1 cellular context compared by ENCODE assay signal in genomic region chr6:158897236-158897635, GRCh38.
TF ChIP-seq lines count a peak whose summit lies in the region.

No MANE protein-coding gene starts in this region.

TF ChIP-seq in WTC11, 78 proteins besides CTCF, POLR2A, EP300 and RAD21:
- no peak for TF ChIP-seq E2F4 (CRISPR knock-in tag; IDR thresholded peaks at IDR 0.05; ENCODE audit: borderline replicate concordance, low read depth)
- TF ChIP-seq ATF2 (CRISPR knock-in tag; IDR thresholded peaks at IDR 0.05; ENCODE audit: borderline replicate concordance, low read depth) = no peak
- no peak for TF ChIP-seq FOXP1 (CRISPR knock-in tag; IDR thresholded peaks at IDR 0.05; ENCODE audit: borderline replicate concordance)
- TF ChIP-seq TEAD1 (CRISPR knock-in tag; IDR thresholded peaks at IDR 0.05) = no peak
- TF ChIP-seq CBFB (CRISPR knock-in tag; IDR thresholded peaks at IDR 0.05; ENCODE audit: low read depth) = no peak
- no peak for TF ChIP-seq AR (CRISPR knock-in tag; IDR thresholded peaks at IDR 0.05)
- TF ChIP-seq NR1H2 (CRISPR knock-in tag; IDR thresholded peaks at IDR 0.05) = no peak
- no peak for TF ChIP-seq FOXJ3 (CRISPR knock-in tag; IDR thresholded peaks at IDR 0.05; ENCODE audit: borderline replicate concordance)
- no peak for TF ChIP-seq HMGXB4 (CRISPR knock-in tag; IDR thresholded peaks at IDR 0.05)
- TF ChIP-seq CREM (CRISPR knock-in tag; IDR thresholded peaks at IDR 0.05) = no peak
- TF ChIP-seq KAT7 (CRISPR knock-in tag; IDR thresholded peaks at IDR 0.05; ENCODE audit: borderline replicate concordance) = no peak
- TF ChIP-seq ZMAT4 (CRISPR knock-in tag; IDR thresholded peaks at IDR 0.05) = no peak
- no peak for TF ChIP-seq E2F5 (CRISPR knock-in tag; IDR thresholded peaks at IDR 0.05)
- TF ChIP-seq EMX1 (CRISPR knock-in tag; IDR thresholded peaks at IDR 0.05) = no peak
- no peak for TF ChIP-seq ZNF232 (CRISPR knock-in tag; IDR thresholded peaks at IDR 0.05)
- no peak for TF ChIP-seq ATF6 (CRISPR knock-in tag; IDR thresholded peaks at IDR 0.05)
- TF ChIP-seq RELA (CRISPR knock-in tag; IDR thresholded peaks at IDR 0.05; ENCODE audit: borderline replicate concordance) = no peak
- TF ChIP-seq SMAD3 (CRISPR knock-in tag; IDR thresholded peaks at IDR 0.05; ENCODE audit: borderline replicate concordance) = no peak
